In genomic region chr3:7201784-7202183, GRCh38 we compare ENCODE assay signal across 9 cellular contexts.
"Had no signal": no experiment of that assay in that cellular context is flagged by ENCODE, and none has a peak within 500 bp of the region (broad histone marks: within the 10 kb centered on the region; RNA-seq: fewer than 3 reads in every experiment).

No MANE protein-coding gene starts in this region.

- H3K27ac ChIP-seq: GM23248 had no signal

- DNase-seq: GM23248, GOT3, H7, H9, HCEC 1CT, HFFc6 had no signal

- H3K4me2 ChIP-seq: GM23338 had no signal

- H2AFZ ChIP-seq: GM23248, GM23338 had no signal

- H3K9ac ChIP-seq: GM23248 had no signal

- H3K9me3 ChIP-seq: HAP-1 had no signal

- H3K4me3 ChIP-seq: GM23248, GM23338, HAP-1 had no signal

- H3K36me3 ChIP-seq: HAP-1 had no signal

- H3K4me1 ChIP-seq: HAP-1 had no signal

- ATAC-seq: GM23338, HCT116 had no signal
